ENCODE assay signal across 2 cellular contexts in genomic region chr16:11635127-11635652, GRCh38.
TF ChIP-seq lines count a peak whose summit lies in the region.

No MANE protein-coding gene starts in this region.

TF ChIP-seq in GM23338, 12 proteins besides CTCF, POLR2A, EP300 and RAD21 (continued from another document):
- TF ChIP-seq, protein P1, sequence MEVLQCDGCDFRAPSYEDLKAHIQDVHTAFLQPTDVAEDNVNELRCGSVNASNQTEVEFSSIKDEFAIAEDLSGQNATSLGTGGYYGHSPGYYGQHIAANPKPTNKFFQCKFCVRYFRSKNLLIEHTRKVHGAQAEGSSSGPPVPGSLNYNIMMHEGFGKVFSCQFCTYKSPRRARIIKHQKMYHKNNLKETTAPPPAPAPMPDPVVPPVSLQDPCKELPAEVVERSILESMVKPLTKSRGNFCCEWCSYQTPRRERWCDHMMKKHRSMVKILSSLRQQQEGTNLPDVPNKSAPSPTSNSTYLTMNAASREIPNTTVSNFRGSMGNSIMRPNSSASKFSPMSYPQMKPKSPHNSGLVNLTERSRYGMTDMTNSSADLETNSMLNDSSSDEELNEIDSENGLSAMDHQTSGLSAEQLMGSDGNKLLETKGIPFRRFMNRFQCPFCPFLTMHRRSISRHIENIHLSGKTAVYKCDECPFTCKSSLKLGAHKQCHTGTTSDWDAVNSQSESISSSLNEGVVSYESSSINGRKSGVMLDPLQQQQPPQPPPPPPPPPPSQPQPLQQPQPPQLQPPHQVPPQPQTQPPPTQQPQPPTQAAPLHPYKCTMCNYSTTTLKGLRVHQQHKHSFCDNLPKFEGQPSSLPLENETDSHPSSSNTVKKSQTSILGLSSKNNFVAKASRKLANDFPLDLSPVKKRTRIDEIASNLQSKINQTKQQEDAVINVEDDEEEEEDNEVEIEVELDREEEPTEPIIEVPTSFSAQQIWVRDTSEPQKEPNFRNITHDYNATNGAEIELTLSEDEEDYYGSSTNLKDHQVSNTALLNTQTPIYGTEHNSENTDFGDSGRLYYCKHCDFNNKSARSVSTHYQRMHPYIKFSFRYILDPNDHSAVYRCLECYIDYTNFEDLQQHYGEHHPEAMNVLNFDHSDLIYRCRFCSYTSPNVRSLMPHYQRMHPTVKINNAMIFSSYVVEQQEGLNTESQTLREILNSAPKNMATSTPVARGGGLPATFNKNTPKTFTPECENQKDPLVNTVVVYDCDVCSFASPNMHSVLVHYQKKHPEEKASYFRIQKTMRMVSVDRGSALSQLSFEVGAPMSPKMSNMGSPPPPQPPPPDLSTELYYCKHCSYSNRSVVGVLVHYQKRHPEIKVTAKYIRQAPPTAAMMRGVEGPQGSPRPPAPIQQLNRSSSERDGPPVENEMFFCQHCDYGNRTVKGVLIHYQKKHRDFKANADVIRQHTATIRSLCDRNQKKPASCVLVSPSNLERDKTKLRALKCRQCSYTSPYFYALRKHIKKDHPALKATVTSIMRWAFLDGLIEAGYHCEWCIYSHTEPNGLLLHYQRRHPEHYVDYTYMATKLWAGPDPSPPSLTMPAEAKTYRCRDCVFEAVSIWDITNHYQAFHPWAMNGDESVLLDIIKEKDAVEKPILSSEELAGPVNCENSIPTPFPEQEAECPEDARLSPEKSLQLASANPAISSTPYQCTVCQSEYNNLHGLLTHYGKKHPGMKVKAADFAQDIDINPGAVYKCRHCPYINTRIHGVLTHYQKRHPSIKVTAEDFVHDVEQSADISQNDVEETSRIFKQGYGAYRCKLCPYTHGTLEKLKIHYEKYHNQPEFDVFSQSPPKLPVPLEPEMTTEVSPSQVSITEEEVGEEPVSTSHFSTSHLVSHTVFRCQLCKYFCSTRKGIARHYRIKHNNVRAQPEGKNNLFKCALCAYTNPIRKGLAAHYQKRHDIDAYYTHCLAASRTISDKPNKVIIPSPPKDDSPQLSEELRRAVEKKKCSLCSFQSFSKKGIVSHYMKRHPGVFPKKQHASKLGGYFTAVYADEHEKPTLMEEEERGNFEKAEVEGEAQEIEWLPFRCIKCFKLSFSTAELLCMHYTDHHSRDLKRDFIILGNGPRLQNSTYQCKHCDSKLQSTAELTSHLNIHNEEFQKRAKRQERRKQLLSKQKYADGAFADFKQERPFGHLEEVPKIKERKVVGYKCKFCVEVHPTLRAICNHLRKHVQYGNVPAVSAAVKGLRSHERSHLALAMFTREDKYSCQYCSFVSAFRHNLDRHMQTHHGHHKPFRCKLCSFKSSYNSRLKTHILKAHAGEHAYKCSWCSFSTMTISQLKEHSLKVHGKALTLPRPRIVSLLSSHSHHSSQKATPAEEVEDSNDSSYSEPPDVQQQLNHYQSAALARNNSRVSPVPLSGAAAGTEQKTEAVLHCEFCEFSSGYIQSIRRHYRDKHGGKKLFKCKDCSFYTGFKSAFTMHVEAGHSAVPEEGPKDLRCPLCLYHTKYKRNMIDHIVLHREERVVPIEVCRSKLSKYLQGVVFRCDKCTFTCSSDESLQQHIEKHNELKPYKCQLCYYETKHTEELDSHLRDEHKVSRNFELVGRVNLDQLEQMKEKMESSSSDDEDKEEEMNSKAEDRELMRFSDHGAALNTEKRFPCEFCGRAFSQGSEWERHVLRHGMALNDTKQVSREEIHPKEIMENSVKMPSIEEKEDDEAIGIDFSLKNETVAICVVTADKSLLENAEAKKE (CRISPR knock-in tag; IDR thresholded peaks at IDR 0.05): no peak
- TF ChIP-seq, protein P2, sequence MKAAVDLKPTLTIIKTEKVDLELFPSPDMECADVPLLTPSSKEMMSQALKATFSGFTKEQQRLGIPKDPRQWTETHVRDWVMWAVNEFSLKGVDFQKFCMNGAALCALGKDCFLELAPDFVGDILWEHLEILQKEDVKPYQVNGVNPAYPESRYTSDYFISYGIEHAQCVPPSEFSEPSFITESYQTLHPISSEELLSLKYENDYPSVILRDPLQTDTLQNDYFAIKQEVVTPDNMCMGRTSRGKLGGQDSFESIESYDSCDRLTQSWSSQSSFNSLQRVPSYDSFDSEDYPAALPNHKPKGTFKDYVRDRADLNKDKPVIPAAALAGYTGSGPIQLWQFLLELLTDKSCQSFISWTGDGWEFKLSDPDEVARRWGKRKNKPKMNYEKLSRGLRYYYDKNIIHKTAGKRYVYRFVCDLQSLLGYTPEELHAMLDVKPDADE (IDR thresholded peaks at IDR 0.05): no peak
- TF ChIP-seq, protein P3, sequence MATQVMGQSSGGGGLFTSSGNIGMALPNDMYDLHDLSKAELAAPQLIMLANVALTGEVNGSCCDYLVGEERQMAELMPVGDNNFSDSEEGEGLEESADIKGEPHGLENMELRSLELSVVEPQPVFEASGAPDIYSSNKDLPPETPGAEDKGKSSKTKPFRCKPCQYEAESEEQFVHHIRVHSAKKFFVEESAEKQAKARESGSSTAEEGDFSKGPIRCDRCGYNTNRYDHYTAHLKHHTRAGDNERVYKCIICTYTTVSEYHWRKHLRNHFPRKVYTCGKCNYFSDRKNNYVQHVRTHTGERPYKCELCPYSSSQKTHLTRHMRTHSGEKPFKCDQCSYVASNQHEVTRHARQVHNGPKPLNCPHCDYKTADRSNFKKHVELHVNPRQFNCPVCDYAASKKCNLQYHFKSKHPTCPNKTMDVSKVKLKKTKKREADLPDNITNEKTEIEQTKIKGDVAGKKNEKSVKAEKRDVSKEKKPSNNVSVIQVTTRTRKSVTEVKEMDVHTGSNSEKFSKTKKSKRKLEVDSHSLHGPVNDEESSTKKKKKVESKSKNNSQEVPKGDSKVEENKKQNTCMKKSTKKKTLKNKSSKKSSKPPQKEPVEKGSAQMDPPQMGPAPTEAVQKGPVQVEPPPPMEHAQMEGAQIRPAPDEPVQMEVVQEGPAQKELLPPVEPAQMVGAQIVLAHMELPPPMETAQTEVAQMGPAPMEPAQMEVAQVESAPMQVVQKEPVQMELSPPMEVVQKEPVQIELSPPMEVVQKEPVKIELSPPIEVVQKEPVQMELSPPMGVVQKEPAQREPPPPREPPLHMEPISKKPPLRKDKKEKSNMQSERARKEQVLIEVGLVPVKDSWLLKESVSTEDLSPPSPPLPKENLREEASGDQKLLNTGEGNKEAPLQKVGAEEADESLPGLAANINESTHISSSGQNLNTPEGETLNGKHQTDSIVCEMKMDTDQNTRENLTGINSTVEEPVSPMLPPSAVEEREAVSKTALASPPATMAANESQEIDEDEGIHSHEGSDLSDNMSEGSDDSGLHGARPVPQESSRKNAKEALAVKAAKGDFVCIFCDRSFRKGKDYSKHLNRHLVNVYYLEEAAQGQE (IDR thresholded peaks at IDR 0.05; ENCODE audit: unreplicated experiment): no peak
- TF ChIP-seq ZNF331 (CRISPR knock-in tag; IDR thresholded peaks at IDR 0.05; ENCODE audit: low read depth) (no peak), EZH2 (IDR thresholded peaks at IDR 0.05; ENCODE audit: low read depth, unreplicated experiment) (no peak)

TF ChIP-seq in WTC11, 78 proteins besides CTCF, POLR2A, EP300 and RAD21 (continued from another document):
- no peak for TF ChIP-seq NR1H2 (CRISPR knock-in tag; IDR thresholded peaks at IDR 0.05)
- TF ChIP-seq, protein P4, sequence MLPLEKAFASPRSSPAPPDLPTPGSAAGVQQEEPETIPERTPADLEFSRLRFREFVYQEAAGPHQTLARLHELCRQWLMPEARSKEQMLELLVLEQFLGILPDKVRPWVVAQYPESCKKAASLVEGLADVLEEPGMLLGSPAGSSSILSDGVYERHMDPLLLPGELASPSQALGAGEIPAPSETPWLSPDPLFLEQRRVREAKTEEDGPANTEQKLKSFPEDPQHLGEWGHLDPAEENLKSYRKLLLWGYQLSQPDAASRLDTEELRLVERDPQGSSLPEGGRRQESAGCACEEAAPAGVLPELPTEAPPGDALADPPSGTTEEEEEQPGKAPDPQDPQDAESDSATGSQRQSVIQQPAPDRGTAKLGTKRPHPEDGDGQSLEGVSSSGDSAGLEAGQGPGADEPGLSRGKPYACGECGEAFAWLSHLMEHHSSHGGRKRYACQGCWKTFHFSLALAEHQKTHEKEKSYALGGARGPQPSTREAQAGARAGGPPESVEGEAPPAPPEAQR (CRISPR knock-in tag; IDR thresholded peaks at IDR 0.05): no peak
- TF ChIP-seq E2F5 (CRISPR knock-in tag; IDR thresholded peaks at IDR 0.05): no peak
- no peak for TF ChIP-seq SOX15 (CRISPR knock-in tag; IDR thresholded peaks at IDR 0.05)
- TF ChIP-seq GABPB1 (CRISPR knock-in tag; IDR thresholded peaks at IDR 0.05): no peak
- TF ChIP-seq KAT7 (CRISPR knock-in tag; IDR thresholded peaks at IDR 0.05; ENCODE audit: borderline replicate concordance): no peak
